Comparison of ENCODE assay signal across 2 cellular contexts in the genomic region with DNA sequence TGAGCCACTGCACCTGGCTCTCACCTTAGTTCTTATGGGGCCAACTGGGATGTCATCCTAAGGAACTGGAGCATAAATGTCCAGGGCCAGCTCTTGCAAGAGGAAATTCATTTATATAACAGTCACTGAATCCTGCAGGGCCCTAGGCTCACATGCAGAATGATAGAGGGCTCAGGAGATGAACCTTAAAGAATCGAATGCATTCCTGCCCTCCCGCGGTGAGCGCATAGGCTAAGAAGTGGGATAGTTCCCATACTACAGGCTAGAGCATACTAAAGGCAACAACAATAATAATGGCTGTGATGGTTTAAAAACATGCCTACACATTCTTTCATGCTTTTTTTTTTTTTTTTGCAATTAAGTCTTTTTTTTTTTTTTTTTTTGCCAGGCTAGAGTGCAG.
TF ChIP-seq lines count a peak whose summit lies in the region.

No MANE protein-coding gene starts in this region.

TF ChIP-seq in GM23338, 12 proteins besides CTCF, POLR2A, EP300 and RAD21 (continued from another document):
- TF ChIP-seq, protein P1, sequence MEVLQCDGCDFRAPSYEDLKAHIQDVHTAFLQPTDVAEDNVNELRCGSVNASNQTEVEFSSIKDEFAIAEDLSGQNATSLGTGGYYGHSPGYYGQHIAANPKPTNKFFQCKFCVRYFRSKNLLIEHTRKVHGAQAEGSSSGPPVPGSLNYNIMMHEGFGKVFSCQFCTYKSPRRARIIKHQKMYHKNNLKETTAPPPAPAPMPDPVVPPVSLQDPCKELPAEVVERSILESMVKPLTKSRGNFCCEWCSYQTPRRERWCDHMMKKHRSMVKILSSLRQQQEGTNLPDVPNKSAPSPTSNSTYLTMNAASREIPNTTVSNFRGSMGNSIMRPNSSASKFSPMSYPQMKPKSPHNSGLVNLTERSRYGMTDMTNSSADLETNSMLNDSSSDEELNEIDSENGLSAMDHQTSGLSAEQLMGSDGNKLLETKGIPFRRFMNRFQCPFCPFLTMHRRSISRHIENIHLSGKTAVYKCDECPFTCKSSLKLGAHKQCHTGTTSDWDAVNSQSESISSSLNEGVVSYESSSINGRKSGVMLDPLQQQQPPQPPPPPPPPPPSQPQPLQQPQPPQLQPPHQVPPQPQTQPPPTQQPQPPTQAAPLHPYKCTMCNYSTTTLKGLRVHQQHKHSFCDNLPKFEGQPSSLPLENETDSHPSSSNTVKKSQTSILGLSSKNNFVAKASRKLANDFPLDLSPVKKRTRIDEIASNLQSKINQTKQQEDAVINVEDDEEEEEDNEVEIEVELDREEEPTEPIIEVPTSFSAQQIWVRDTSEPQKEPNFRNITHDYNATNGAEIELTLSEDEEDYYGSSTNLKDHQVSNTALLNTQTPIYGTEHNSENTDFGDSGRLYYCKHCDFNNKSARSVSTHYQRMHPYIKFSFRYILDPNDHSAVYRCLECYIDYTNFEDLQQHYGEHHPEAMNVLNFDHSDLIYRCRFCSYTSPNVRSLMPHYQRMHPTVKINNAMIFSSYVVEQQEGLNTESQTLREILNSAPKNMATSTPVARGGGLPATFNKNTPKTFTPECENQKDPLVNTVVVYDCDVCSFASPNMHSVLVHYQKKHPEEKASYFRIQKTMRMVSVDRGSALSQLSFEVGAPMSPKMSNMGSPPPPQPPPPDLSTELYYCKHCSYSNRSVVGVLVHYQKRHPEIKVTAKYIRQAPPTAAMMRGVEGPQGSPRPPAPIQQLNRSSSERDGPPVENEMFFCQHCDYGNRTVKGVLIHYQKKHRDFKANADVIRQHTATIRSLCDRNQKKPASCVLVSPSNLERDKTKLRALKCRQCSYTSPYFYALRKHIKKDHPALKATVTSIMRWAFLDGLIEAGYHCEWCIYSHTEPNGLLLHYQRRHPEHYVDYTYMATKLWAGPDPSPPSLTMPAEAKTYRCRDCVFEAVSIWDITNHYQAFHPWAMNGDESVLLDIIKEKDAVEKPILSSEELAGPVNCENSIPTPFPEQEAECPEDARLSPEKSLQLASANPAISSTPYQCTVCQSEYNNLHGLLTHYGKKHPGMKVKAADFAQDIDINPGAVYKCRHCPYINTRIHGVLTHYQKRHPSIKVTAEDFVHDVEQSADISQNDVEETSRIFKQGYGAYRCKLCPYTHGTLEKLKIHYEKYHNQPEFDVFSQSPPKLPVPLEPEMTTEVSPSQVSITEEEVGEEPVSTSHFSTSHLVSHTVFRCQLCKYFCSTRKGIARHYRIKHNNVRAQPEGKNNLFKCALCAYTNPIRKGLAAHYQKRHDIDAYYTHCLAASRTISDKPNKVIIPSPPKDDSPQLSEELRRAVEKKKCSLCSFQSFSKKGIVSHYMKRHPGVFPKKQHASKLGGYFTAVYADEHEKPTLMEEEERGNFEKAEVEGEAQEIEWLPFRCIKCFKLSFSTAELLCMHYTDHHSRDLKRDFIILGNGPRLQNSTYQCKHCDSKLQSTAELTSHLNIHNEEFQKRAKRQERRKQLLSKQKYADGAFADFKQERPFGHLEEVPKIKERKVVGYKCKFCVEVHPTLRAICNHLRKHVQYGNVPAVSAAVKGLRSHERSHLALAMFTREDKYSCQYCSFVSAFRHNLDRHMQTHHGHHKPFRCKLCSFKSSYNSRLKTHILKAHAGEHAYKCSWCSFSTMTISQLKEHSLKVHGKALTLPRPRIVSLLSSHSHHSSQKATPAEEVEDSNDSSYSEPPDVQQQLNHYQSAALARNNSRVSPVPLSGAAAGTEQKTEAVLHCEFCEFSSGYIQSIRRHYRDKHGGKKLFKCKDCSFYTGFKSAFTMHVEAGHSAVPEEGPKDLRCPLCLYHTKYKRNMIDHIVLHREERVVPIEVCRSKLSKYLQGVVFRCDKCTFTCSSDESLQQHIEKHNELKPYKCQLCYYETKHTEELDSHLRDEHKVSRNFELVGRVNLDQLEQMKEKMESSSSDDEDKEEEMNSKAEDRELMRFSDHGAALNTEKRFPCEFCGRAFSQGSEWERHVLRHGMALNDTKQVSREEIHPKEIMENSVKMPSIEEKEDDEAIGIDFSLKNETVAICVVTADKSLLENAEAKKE (CRISPR knock-in tag; IDR thresholded peaks at IDR 0.05), result no peak
- no peak for TF ChIP-seq EZH2 (IDR thresholded peaks at IDR 0.05; ENCODE audit: low read depth, unreplicated experiment)
- TF ChIP-seq ZNF114 (CRISPR knock-in tag; IDR thresholded peaks at IDR 0.05), result no peak
- no peak for TF ChIP-seq ZNF331 (CRISPR knock-in tag; IDR thresholded peaks at IDR 0.05; ENCODE audit: low read depth)
- TF ChIP-seq JUNB (IDR thresholded peaks at IDR 0.05; ENCODE audit: unreplicated experiment), result no peak
- TF ChIP-seq, protein P2, sequence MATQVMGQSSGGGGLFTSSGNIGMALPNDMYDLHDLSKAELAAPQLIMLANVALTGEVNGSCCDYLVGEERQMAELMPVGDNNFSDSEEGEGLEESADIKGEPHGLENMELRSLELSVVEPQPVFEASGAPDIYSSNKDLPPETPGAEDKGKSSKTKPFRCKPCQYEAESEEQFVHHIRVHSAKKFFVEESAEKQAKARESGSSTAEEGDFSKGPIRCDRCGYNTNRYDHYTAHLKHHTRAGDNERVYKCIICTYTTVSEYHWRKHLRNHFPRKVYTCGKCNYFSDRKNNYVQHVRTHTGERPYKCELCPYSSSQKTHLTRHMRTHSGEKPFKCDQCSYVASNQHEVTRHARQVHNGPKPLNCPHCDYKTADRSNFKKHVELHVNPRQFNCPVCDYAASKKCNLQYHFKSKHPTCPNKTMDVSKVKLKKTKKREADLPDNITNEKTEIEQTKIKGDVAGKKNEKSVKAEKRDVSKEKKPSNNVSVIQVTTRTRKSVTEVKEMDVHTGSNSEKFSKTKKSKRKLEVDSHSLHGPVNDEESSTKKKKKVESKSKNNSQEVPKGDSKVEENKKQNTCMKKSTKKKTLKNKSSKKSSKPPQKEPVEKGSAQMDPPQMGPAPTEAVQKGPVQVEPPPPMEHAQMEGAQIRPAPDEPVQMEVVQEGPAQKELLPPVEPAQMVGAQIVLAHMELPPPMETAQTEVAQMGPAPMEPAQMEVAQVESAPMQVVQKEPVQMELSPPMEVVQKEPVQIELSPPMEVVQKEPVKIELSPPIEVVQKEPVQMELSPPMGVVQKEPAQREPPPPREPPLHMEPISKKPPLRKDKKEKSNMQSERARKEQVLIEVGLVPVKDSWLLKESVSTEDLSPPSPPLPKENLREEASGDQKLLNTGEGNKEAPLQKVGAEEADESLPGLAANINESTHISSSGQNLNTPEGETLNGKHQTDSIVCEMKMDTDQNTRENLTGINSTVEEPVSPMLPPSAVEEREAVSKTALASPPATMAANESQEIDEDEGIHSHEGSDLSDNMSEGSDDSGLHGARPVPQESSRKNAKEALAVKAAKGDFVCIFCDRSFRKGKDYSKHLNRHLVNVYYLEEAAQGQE (IDR thresholded peaks at IDR 0.05; ENCODE audit: unreplicated experiment), result no peak
- TF ChIP-seq, protein P3, sequence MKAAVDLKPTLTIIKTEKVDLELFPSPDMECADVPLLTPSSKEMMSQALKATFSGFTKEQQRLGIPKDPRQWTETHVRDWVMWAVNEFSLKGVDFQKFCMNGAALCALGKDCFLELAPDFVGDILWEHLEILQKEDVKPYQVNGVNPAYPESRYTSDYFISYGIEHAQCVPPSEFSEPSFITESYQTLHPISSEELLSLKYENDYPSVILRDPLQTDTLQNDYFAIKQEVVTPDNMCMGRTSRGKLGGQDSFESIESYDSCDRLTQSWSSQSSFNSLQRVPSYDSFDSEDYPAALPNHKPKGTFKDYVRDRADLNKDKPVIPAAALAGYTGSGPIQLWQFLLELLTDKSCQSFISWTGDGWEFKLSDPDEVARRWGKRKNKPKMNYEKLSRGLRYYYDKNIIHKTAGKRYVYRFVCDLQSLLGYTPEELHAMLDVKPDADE (IDR thresholded peaks at IDR 0.05), result no peak
- no peak for TF ChIP-seq CREB1 (CRISPR knock-in tag; IDR thresholded peaks at IDR 0.05; ENCODE audit: low read depth)
- no peak for TF ChIP-seq POLR2AphosphoS5 (IDR thresholded peaks at IDR 0.05; ENCODE audit: low read depth)
- no peak for TF ChIP-seq EZH2phosphoT487 (IDR thresholded peaks at IDR 0.05; ENCODE audit: unreplicated experiment)

TF ChIP-seq in WTC11, 78 proteins besides CTCF, POLR2A, EP300 and RAD21 (continued from another document):
- TF ChIP-seq, protein P4, sequence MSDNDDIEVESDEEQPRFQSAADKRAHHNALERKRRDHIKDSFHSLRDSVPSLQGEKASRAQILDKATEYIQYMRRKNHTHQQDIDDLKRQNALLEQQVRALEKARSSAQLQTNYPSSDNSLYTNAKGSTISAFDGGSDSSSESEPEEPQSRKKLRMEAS (CRISPR knock-in tag; IDR thresholded peaks at IDR 0.05), result no peak
- TF ChIP-seq NFE2L1 (CRISPR knock-in tag; IDR thresholded peaks at IDR 0.05) (no peak), ELF4 (CRISPR knock-in tag; IDR thresholded peaks at IDR 0.05; ENCODE audit: low read depth) (no peak), TP53 (CRISPR knock-in tag; IDR thresholded peaks at IDR 0.05) (no peak), ZNF138 (CRISPR knock-in tag; conservative IDR thresholded peaks at IDR 0.05) (no peak), JAZF1 (CRISPR knock-in tag; IDR thresholded peaks at IDR 0.05) (no peak), GABPB1 (CRISPR knock-in tag; IDR thresholded peaks at IDR 0.05) (no peak)
TF ChIP-seq in WTC11: peak in this region for 0.
